Comparison of ENCODE assay signal across 35 cellular contexts in genomic region chr2:167595021-167595420, GRCh38.
"Had no signal": no experiment of that assay in that cellular context is flagged by ENCODE, and none has a peak within 500 bp of the region (broad histone marks: within the 10 kb centered on the region; RNA-seq: fewer than 3 reads in every experiment).

No MANE protein-coding gene starts in this region.

- H3K27me3 Mint-ChIP-seq: activated T-cell treated with anti-CD3 and anti-CD28 coated beads, Interleukin-2, amount 50 U/mL, for 24 hours; central memory CD8-positive, alpha-beta T cell; T-cell had no signal

- H3K27ac ChIP-seq: ascending aorta, cardiac muscle cell, RWPE1, VCaP had no signal

- H3K4me1 ChIP-seq: ascending aorta had no signal

- H3K27me3 ChIP-seq: ascending aorta, cardiac muscle cell had no signal

- H3K9me3 ChIP-seq: ascending aorta had no signal

- H3K4me3 Mint-ChIP-seq: activated CD8-positive, alpha-beta T cell treated with anti-CD3 and anti-CD28 coated beads, Interleukin-2, amount 10 ng/mL, durations not matched to agents 7 days and 5 days; activated naive CD4-positive, alpha-beta T cell treated with anti-CD3 and anti-CD28 coated beads, Interleukin-2, amount 50 U/mL, for 24 hours; activated naive CD8-positive, alpha-beta T cell treated with anti-CD3 and anti-CD28 coated beads, Interleukin-2, amount 10 ng/mL, durations not matched to agents 7 days and 5 days; activated T-cell treated with anti-CD3 and anti-CD28 coated beads, Interleukin-2, amount 50 U/mL, for 24 hours; central memory CD8-positive, alpha-beta T cell; T-cell had no signal

- H3K4me3 ChIP-seq: ascending aorta, cardiac muscle cell, K562 had no signal

- H3K36me3 Mint-ChIP-seq: activated naive CD4-positive, alpha-beta T cell treated with anti-CD3 and anti-CD28 coated beads, Interleukin-2, amount 50 U/mL, for 24 hours; activated naive CD8-positive, alpha-beta T cell treated with anti-CD3 and anti-CD28 coated beads, Interleukin-2, amount 10 ng/mL, durations not matched to agents 7 days and 5 days; T-cell had no signal

- DNase-seq: activated CD4-positive, alpha-beta T cell treated with anti-CD3 and anti-CD28 coated beads for 1 hour; activated CD4-positive, alpha-beta T cell treated with anti-CD3 and anti-CD28 coated beads for 48 hours; activated CD4-positive, alpha-beta T cell treated with anti-CD3 and anti-CD28 coated beads, Interleukin-2, amount 50 U/mL, for 4 hours; activated CD4-positive, CD25-positive, alpha-beta regulatory T cell; activated CD8-positive, alpha-beta T cell treated with anti-CD3 and anti-CD28 coated beads, Interleukin-2, amount 10 ng/mL, durations not matched to agents 7 days and 5 days; activated gamma-delta T cell; activated naive CD4-positive, alpha-beta T cell treated with Interleukin-2 at 50 U/mL for 16 hours; activated naive CD8-positive, alpha-beta T cell treated with anti-CD3 and anti-CD28 coated beads, Interleukin-2, amount 10 ng/mL, durations not matched to agents 7 days and 5 days; activated T-cell treated with anti-CD3 and anti-CD28 coated beads, Interleukin-2, amount 50 U/mL, for 24 hours; amygdala; MV-4-11; NCI-H1092 treated with DMSO at 0.1 percent for 48 hours; NCI-H1417; NCI-H146; NCI-H187; NCI-H2029 treated with DMSO at 0.1 percent for 48 hours; NCI-H2107; NCI-H2171; NCI-H510A; NCI-H526; NCI-H748 treated with DMSO at 0.1 percent for 48 hours; SIG-M5; T-cell; T-helper 2 cell; T-helper 9 cell had no signal

- H3K9me3 Mint-ChIP-seq: activated naive CD4-positive, alpha-beta T cell treated with anti-CD3 and anti-CD28 coated beads, Interleukin-2, amount 50 U/mL, for 24 hours; activated naive CD8-positive, alpha-beta T cell treated with anti-CD3 and anti-CD28 coated beads, Interleukin-2, amount 10 ng/mL, durations not matched to agents 7 days and 5 days; activated T-cell treated with anti-CD3 and anti-CD28 coated beads, Interleukin-2, amount 50 U/mL, for 24 hours; activated T-helper 2 cell treated with anti-CD3 and anti-CD28 coated beads, Interferon-gamma antibody, Interleukin-2, Interleukin-4, amounts not matched to agents 10 μg/mL and 5 μg/mL and 100 μg/mL, durations not matched to agents 14 hours and 24 hours and 36 hours; central memory CD8-positive, alpha-beta T cell had no signal

- ATAC-seq: activated CD8-positive, alpha-beta T cell treated with anti-CD3 and anti-CD28 coated beads, Interleukin-2, amount 10 ng/mL, durations not matched to agents 7 days and 5 days; K562; Right ventricle myocardium inferior; SK-N-SH treated with all-trans-retinoic acid at 6 μM for 48 hours; T-cell had no signal

- H3K4me1 Mint-ChIP-seq: activated naive CD4-positive, alpha-beta T cell treated with anti-CD3 and anti-CD28 coated beads, Interleukin-2, amount 50 U/mL, for 24 hours; activated naive CD8-positive, alpha-beta T cell treated with anti-CD3 and anti-CD28 coated beads, Interleukin-2, amount 10 ng/mL, durations not matched to agents 7 days and 5 days; central memory CD8-positive, alpha-beta T cell had no signal

- H3K36me3 ChIP-seq: ascending aorta, cardiac muscle cell had no signal

- H3K27ac Mint-ChIP-seq: activated CD8-positive, alpha-beta T cell treated with anti-CD3 and anti-CD28 coated beads, Interleukin-2, amount 10 ng/mL, durations not matched to agents 7 days and 5 days; activated naive CD4-positive, alpha-beta T cell treated with anti-CD3 and anti-CD28 coated beads, Interleukin-2, amount 50 U/mL, for 24 hours; activated naive CD8-positive, alpha-beta T cell treated with anti-CD3 and anti-CD28 coated beads, Interleukin-2, amount 10 ng/mL, durations not matched to agents 7 days and 5 days; activated T-cell treated with anti-CD3 and anti-CD28 coated beads, Interleukin-2, amount 50 U/mL, for 24 hours; activated T-helper 2 cell treated with anti-CD3 and anti-CD28 coated beads, Interferon-gamma antibody, Interleukin-2, Interleukin-4, amounts not matched to agents 10 μg/mL and 5 μg/mL and 100 μg/mL, durations not matched to agents 14 hours and 24 hours and 36 hours; T-cell had no signal
